Comparison of ENCODE assay signal across 8 cellular contexts in genomic region chr9:81689343-81690175, GRCh38. TPM values are rescaled to one million over a fixed set of nuclear protein-coding genes. Genes with fewer than 3 reads are reported as not detected.
DNase-seq lines count a peak whose midpoint lies in the region; ATAC-seq and TF ChIP-seq lines count a peak whose summit lies in the region.

Gene TLE1 (minus strand): TSS chr9:81689547. CDS start chr9:81688240, 1,307 bp downstream.

- peak within 1 kb of the TSS; percentile 22 for H3K9ac ChIP-seq in rectal smooth muscle tissue (ENCODE audit: low read length)

- no peak for TF ChIP-seq CTCF in GM10266 (IDR thresholded peaks at IDR 0.05; ENCODE audit: control insufficient read depth, insufficient read depth, low read depth, missing control alignments)
- TF ChIP-seq CTCF in body of pancreas (IDR thresholded peaks at IDR 0.05) = peak in 1 of 7 experiments; percentile 10
- no peak for TF ChIP-seq CTCF in uterus (IDR thresholded peaks at IDR 0.05)

- intact Hi-C loops in body of pancreas (cut with DNase I) (no loop called here), uterus (cut with DNase I; ENCODE audit: low total_unique reads) (no loop called here)

- no peaks in the 10 kb centered on the region for H3K27me3 ChIP-seq in body of pancreas
- no peaks in the 10 kb centered on the region for H3K27me3 ChIP-seq in rectal smooth muscle tissue (ENCODE audit: control insufficient read depth, insufficient read depth, low read length)
- H3K27me3 ChIP-seq in uterus = no peaks in the 10 kb centered on the region

- 0 to 1% methylated on average over 33 to 70 of the region's 95 CpGs for WGBS in body of pancreas, 2 donors

- no peaks in the 10 kb centered on the region for H3K36me3 ChIP-seq in body of pancreas (replicated peaks in 1 of 2; ENCODE audit: insufficient read depth in 1 of 2, low read depth in 2 of 2)
- H3K36me3 ChIP-seq in rectal smooth muscle tissue (ENCODE audit: control insufficient read depth, insufficient read depth, low read length) = no peaks in the 10 kb centered on the region
- H3K36me3 ChIP-seq in uterus = no peaks in the 10 kb centered on the region

- H3K4me3 ChIP-seq in body of pancreas (peak within 1 kb of the TSS; percentile 57 to 84), rectal smooth muscle tissue (ENCODE audit: low read length) (peak within 1 kb of the TSS; percentile 90), uterus (peak within 1 kb of the TSS; percentile 81 to 94)

- peaks cover 33% of the 10 kb centered on the region for H3K4me1 ChIP-seq in body of pancreas
- peaks cover 18% of the 10 kb centered on the region for H3K4me1 ChIP-seq in rectal smooth muscle tissue (ENCODE audit: control insufficient read depth, insufficient read depth, low read length)
- H3K4me1 ChIP-seq in uterus = no peaks in the 10 kb centered on the region

- H3K9me3 ChIP-seq in body of pancreas = no peaks in the 10 kb centered on the region
- no peaks in the 10 kb centered on the region for H3K9me3 ChIP-seq in uterus

- H3K27ac ChIP-seq in body of pancreas (peak within 1 kb of the TSS; percentile 82 to 92 (median 88)), rectal smooth muscle tissue (ENCODE audit: low read depth, low read length) (peak within 1 kb of the TSS; percentile 92), uterus (peak within 1 kb of the TSS; percentile 89 to 93)

- DNase-seq in GM10266 (ENCODE audit: extremely low spot score) = peak; percentile 51
- DNase-seq in NCI-H1436 treated with DMSO at 0.1 percent for 48 hours (lab: John Stamatoyannopoulos, UW) = peak; percentile 94
- DNase-seq in T1000 (lab: John Stamatoyannopoulos, UW) = peak; percentile 97
- DNase-seq in body of pancreas = peak; percentile 100
- peak; percentile 97 to 99 for DNase-seq in hippocampal formation (lab: John Stamatoyannopoulos, UW)
- DNase-seq in uterus = peak; percentile 99 to 100

- TF ChIP-seq POLR2A in body of pancreas (IDR thresholded peaks at IDR 0.05) = peak; percentile 91 to 98 (median 92)
- TF ChIP-seq POLR2A in uterus (IDR thresholded peaks at IDR 0.05) = peak; percentile 91

- peak; percentile 63 for ATAC-seq in HG02840 (IDR thresholded peaks at IDR 0.05; ENCODE audit: low FRiP score, unreplicated experiment)
- peak; percentile 92 for ATAC-seq in body of pancreas

RNA-seq across cellular contexts. Expression of gene TLE1, which starts in this region (rescaled TPM):
- total RNA-seq in body of pancreas (10 to 100 TPM; 49.5 to 58.3 TPM), uterus (100 to 1,000 TPM in 1 of 4 donors, 10 to 100 TPM in 3; 31.0 to 124 (median 62.6) TPM)

Comparison
In these comparisons a context has a peak if more than half of its experiments do, and no peak if none do; other contexts are left out.
1. Peak in every context shown above with its lines: DNase-seq, ATAC-seq, H3K4me3 ChIP-seq and H3K27ac ChIP-seq.